In the genomic region with DNA sequence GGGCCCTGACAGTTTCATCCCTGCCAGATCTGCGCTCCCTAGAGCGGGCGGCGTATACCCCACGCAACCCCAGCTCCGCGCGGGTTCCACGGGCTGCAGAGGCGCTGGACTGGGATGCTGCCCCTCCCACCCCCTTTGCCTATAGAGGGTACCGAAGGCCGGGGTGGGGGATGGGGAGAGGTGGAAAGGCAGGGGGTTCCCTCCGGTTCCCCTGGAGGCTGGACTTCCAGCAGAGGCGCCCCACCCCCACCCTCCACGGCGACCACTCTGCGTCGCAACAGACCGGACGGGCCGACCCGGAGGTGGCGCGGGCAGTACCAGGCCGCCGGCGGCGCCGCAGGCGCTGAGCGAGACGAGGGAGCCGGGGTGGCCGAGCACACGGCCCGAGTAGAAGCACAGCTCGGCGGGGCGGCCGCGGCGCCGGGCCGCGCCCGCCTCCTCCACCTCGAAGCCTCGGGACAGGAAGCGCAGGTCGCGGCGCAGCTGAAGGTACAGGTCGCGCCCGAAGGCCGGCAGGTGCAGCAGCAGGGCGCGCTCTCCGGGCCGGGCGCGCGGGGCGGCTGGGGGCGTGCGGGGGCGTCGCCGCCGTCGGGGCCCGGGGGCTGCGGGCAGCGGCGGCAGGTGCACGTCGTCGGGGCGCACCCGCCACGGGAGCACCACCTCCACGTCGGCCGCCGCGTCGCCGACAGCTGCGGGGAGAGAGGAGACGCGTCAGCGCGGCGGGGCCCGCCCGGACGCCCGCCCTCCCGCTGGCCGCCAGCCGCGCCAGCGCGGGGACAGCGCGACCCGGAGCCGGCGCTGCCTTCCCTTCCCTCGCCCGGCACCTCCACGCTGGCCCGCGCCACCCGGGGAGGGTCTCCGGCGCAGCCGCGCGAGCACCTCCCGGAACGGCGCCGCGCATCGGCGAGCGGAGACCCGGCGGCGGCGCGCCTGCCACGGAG, we compare ENCODE assay signal across 9 cellular contexts. TPM values are rescaled to one million over a fixed set of nuclear protein-coding genes. Genes with fewer than 3 reads are reported as not detected.
DNase-seq lines count a peak whose midpoint lies in the region; ATAC-seq, FAIRE-seq and TF ChIP-seq lines count a peak whose summit lies in the region.
"Had no signal": no experiment of that assay in that cellular context is flagged by ENCODE, and none has a peak within 500 bp of the region (broad histone marks: within the 10 kb centered on the region; RNA-seq: fewer than 3 reads in every experiment).

No MANE protein-coding gene starts in this region.

- H3K4me3 ChIP-seq in kidney (ENCODE audit: low read length in 2 of 2): peak overlapping the region in 1 of 2 donors; percentile 60

- FAIRE-seq in kidney (lab: Jason Lieb, UNC): no peak

- H3K27ac Mint-ChIP-seq in activated naive CD4-positive, alpha-beta T cell treated with anti-CD3 and anti-CD28 coated beads, Interleukin-2, amount 50 U/mL, for 72 hours: no peak overlapping the region
- no peak overlapping the region for H3K27ac Mint-ChIP-seq in stimulated activated naive CD8-positive, alpha-beta T cell treated with anti-CD3 and anti-CD28 coated beads, Interleukin-15, amount 100 ng/mL, for 72 hours

- H3K9me3 Mint-ChIP-seq in activated naive CD4-positive, alpha-beta T cell treated with anti-CD3 and anti-CD28 coated beads, Interleukin-2, amount 50 U/mL, for 72 hours: no peaks in the 10 kb centered on the region
- no peaks in the 10 kb centered on the region for H3K9me3 Mint-ChIP-seq in stimulated activated naive CD8-positive, alpha-beta T cell treated with anti-CD3 and anti-CD28 coated beads, Interleukin-15, amount 100 ng/mL, for 72 hours

- H3K4me1 ChIP-seq in ES-I3 (ENCODE audit: insufficient read depth, low read length) (no peaks in the 10 kb centered on the region), kidney (ENCODE audit: control insufficient read depth in 1 of 2, insufficient read depth in 1 of 2, low read depth in 1 of 2, low read length in 2 of 2) (peaks cover 0 to 6% of the 10 kb centered on the region in 2 donors)

- H3K36me3 ChIP-seq in ES-I3 (ENCODE audit: insufficient read depth, low read length) (no peaks in the 10 kb centered on the region), kidney (ENCODE audit: control insufficient read depth in 1 of 2, insufficient read depth in 2 of 2, low read length in 2 of 2) (no peaks in the 10 kb centered on the region)

- intact Hi-C loops in kidney (cut with DNase I): no loop called here

- TF ChIP-seq CTCF in kidney (IDR thresholded peaks at IDR 0.05; ENCODE audit: borderline replicate concordance, extremely low read depth, insufficient read depth): no peak

- H3K9ac ChIP-seq in ES-I3 (ENCODE audit: low read depth, low read length): peak overlapping the region; percentile 64; the same call in 1 of the 2 replicates
- H3K9ac ChIP-seq in kidney (ENCODE audit: low read length in 2 of 2): no peak overlapping the region

- peak overlapping the region; percentile 36 to 67 for H3K4me3 Mint-ChIP-seq in stimulated activated naive CD8-positive, alpha-beta T cell treated with anti-CD3 and anti-CD28 coated beads, Interleukin-15, amount 100 ng/mL, for 72 hours

- no peaks in the 10 kb centered on the region for H3K36me3 Mint-ChIP-seq in activated naive CD4-positive, alpha-beta T cell treated with anti-CD3 and anti-CD28 coated beads, Interleukin-2, amount 50 U/mL, for 72 hours

- DNase-seq in activated naive CD4-positive, alpha-beta T cell treated with anti-CD3 and anti-CD28 coated beads, Interleukin-2, amount 50 U/mL, for 72 hours (ENCODE audit: low spot score in 2 of 2): no peak
- DNase-seq in kidney (peak; percentile 68), NOMO-1 treated with DMSO at 0.1 percent for 48 hours (lab: John Stamatoyannopoulos, UW; ENCODE audit: unreplicated experiment) (no peak), UCSD-AML1 (lab: John Stamatoyannopoulos, UW; ENCODE audit: unreplicated experiment) (no peak)
- DNase-seq in stimulated activated naive CD8-positive, alpha-beta T cell treated with anti-CD3 and anti-CD28 coated beads, Interleukin-15, amount 100 ng/mL, for 72 hours: peak in 1 of 2 donors; percentile 46

- H3K9me3 ChIP-seq in ES-I3 (ENCODE audit: control insufficient read depth, insufficient read depth, low read length): no peaks in the 10 kb centered on the region
- no peaks in the 10 kb centered on the region for H3K9me3 ChIP-seq in kidney (ENCODE audit: control insufficient read depth in 1 of 2, low read length in 2 of 2)

- ATAC-seq in HG03025 (IDR thresholded peaks at IDR 0.05; ENCODE audit: low FRiP score, unreplicated experiment) (peak; percentile 11), HG03097 (IDR thresholded peaks at IDR 0.05; ENCODE audit: low FRiP score, unreplicated experiment) (no peak)
- ATAC-seq in activated naive CD4-positive, alpha-beta T cell treated with anti-CD3 and anti-CD28 coated beads, Interleukin-2, amount 50 U/mL, for 72 hours: peak; percentile 29 to 33
- ATAC-seq in stimulated activated naive CD8-positive, alpha-beta T cell treated with anti-CD3 and anti-CD28 coated beads, Interleukin-15, amount 100 ng/mL, for 72 hours: peak; percentile 24

- peaks cover 15% of the 10 kb centered on the region for H3K4me1 Mint-ChIP-seq in stimulated activated naive CD8-positive, alpha-beta T cell treated with anti-CD3 and anti-CD28 coated beads, Interleukin-15, amount 100 ng/mL, for 72 hours

- H3K27me3 Mint-ChIP-seq in stimulated activated naive CD8-positive, alpha-beta T cell treated with anti-CD3 and anti-CD28 coated beads, Interleukin-15, amount 100 ng/mL, for 72 hours: peaks cover 36% of the 10 kb centered on the region

- H3K27ac ChIP-seq in kidney (ENCODE audit: low read depth in 2 of 2, low read length in 2 of 2): no peak overlapping the region
- H3K27ac ChIP-seq: epithelial cell of prostate had no signal

RNA-seq across cellular contexts. Expression of gene ADAMTS17, which starts 0.8 kb away (rescaled TPM):
- total RNA-seq in activated naive CD4-positive, alpha-beta T cell treated with anti-CD3 and anti-CD28 coated beads, Interleukin-2, amount 50 U/mL, for 72 hours: 1 to 10 TPM in 1 of 2 donors, under 1 TPM in 1; 0.19 to 1.5 TPM
- 2.2 TPM for total RNA-seq in kidney
- 1.7 TPM for polyA plus RNA-seq in kidney (ENCODE audit: insufficient read depth, low read depth, low replicate concordance)
